In the genomic region with DNA sequence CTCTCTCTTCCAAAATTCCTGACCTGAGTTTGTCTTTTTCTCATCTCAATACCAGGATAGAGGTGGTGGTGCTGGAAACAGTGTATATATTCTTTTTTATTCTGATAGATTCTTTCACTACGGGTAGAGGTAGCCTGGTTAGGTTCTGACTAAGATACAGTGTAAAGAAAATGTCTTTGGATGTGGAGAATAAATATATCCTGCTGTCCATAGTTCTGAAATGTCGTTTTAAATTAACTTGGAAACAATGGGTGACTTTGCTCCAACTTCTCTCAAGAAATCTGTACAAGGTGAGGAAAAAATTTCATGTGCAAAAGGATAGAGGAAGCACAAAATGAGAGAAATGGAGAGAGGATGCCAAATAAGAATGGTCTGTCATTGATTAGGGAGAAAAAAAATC, we compare ENCODE assay signal across 18 cellular contexts.
A peak's percentile ranks its signal among the peaks of the same experiment; 100 is the strongest.
DNase-seq lines count a peak whose midpoint lies in the region; ATAC-seq and TF ChIP-seq lines count a peak whose summit lies in the region.
"Had no signal": no experiment of that assay in that cellular context is flagged by ENCODE, and none has a peak within 500 bp of the region (broad histone marks: within the 10 kb centered on the region; RNA-seq: fewer than 3 reads in every experiment).

No MANE protein-coding gene starts in this region.

- ATAC-seq in right lobe of liver = no peak
- no peak for ATAC-seq in psoas muscle
- no peak for ATAC-seq in HG03108 (IDR thresholded peaks at IDR 0.05; ENCODE audit: unreplicated experiment)
- ATAC-seq in HG03521 (IDR thresholded peaks at IDR 0.05; ENCODE audit: unreplicated experiment) = no peak
- ATAC-seq: A549; CD8-positive, alpha-beta T cell had no signal

- H3K9me3 ChIP-seq in liver (ENCODE audit: control insufficient read depth in 4 of 4, low read length in 3 of 4) (no peaks in the 10 kb centered on the region), right lobe of liver (no peaks in the 10 kb centered on the region), psoas muscle (no peaks in the 10 kb centered on the region)
- H3K9me3 ChIP-seq: A549, Caco-2 had no signal

- TF ChIP-seq RAD21 in liver (IDR thresholded peaks at IDR 0.05) = no peak

- no peaks in the 10 kb centered on the region for H3K36me3 ChIP-seq in liver (ENCODE audit: control insufficient read depth in 4 of 4, insufficient read depth in 3 of 4, low read depth in 1 of 4, low read length in 3 of 4)
- H3K36me3 ChIP-seq in right lobe of liver = no peaks in the 10 kb centered on the region
- H3K36me3 ChIP-seq in psoas muscle (ENCODE audit: insufficient read depth in 1 of 2, low read depth in 1 of 2) = no peaks in the 10 kb centered on the region
- H3K36me3 ChIP-seq: BLaER1 treated with 17β-estradiol and CSF1 and Interleukin-3, amounts not matched to agents 10 nM and 100 nM had no signal

- no peak overlapping the region for H3K4me3 ChIP-seq in liver (ENCODE audit: low read depth in 1 of 3, low read length in 3 of 3)
- H3K4me3 ChIP-seq in right lobe of liver = no peak overlapping the region
- no peak overlapping the region for H3K4me3 ChIP-seq in psoas muscle
- H3K4me3 ChIP-seq: A549; BLaER1 treated with 17β-estradiol and CSF1 and Interleukin-3, amounts not matched to agents 10 nM and 100 nM had no signal

- no peak overlapping the region for H3K9ac ChIP-seq in liver (ENCODE audit: low read depth in 1 of 2, low read length in 2 of 2)
- H3K9ac ChIP-seq: BLaER1 treated with 17β-estradiol and CSF1 and Interleukin-3, amounts not matched to agents 10 nM and 100 nM had no signal

- H3K27ac ChIP-seq in liver (ENCODE audit: low read depth in 1 of 2, low read length in 2 of 2) (no peak overlapping the region), right lobe of liver (peak overlapping the region in 1 of 3 donors; percentile 22), psoas muscle (peak overlapping the region; percentile 77)
- H3K27ac ChIP-seq: 22Rv1; A549; BLaER1 treated with 17β-estradiol and CSF1 and Interleukin-3, amounts not matched to agents 10 nM and 100 nM; C4-2B had no signal

- no peak for TF ChIP-seq POLR2A in right lobe of liver (IDR thresholded peaks at IDR 0.05)

- intact Hi-C loops in right lobe of liver (cut with DNase I) = no loop called here
- intact Hi-C loops in psoas muscle (cut with DNase I) = no loop called here

- DNase-seq in right lobe of liver (no peak), left kidney (ENCODE audit: low read depth, low spot score) (peak; percentile 5), psoas muscle (no peak), cerebellar nuclear complex (lab: John Stamatoyannopoulos, UW) (no peak)
- DNase-seq: AML-193; Caco-2; Calu3; CD4-positive, alpha-beta T cell; CD8-positive, alpha-beta T cell; DMS79 treated with DMSO at 0.1 percent for 48 hours; GF-D8 had no signal

- TF ChIP-seq CTCF in liver (IDR thresholded peaks at IDR 0.05; ENCODE audit: low read depth, low read length, missing input control) = no peak
- no peak for TF ChIP-seq CTCF in right lobe of liver (IDR thresholded peaks at IDR 0.05)
- no peak for TF ChIP-seq CTCF in psoas muscle (IDR thresholded peaks at IDR 0.05)

- 74% methylated on average over 2 of the region's 2 CpGs for WGBS in liver
- 75% methylated on average over 2 of the region's 2 CpGs for WGBS in right lobe of liver (ENCODE audit: insufficient coverage, low coverage, low lambda C conversion rate, missing lambda C conversion rate)
- 64 to 74% (median 66%) methylated on average over 2 of the region's 2 CpGs for WGBS in psoas muscle, 3 donors

- H3K27me3 ChIP-seq in liver (ENCODE audit: control insufficient read depth in 4 of 4, insufficient read depth in 4 of 4, low read length in 3 of 4) = no peaks in the 10 kb centered on the region
- no peaks in the 10 kb centered on the region for H3K27me3 ChIP-seq in right lobe of liver
- H3K27me3 ChIP-seq in psoas muscle (ENCODE audit: insufficient read depth in 3 of 3, low read length in 2 of 3) = no peaks in the 10 kb centered on the region
- H3K27me3 ChIP-seq: BLaER1 treated with 17β-estradiol and CSF1 and Interleukin-3, amounts not matched to agents 10 nM and 100 nM had no signal

- peaks cover 0 to 10% (median 0%) of the 10 kb centered on the region in 4 donors for H3K4me1 ChIP-seq in liver (ENCODE audit: control insufficient read depth in 4 of 4, insufficient read depth in 4 of 4, low read length in 3 of 4)
- peaks cover 0 to 32% (median 5%) of the 10 kb centered on the region in 4 donors for H3K4me1 ChIP-seq in right lobe of liver
- H3K4me1 ChIP-seq in psoas muscle = peaks cover 37% of the 10 kb centered on the region
- H3K4me1 ChIP-seq: A549, Caco-2 had no signal

TF ChIP-seq in liver, 16 proteins besides CTCF, POLR2A, EP300 and RAD21:
- no peak for TF ChIP-seq ATF3 (IDR thresholded peaks at IDR 0.05)
- TF ChIP-seq RXRA (IDR thresholded peaks at IDR 0.05) = no peak
- peak; percentile 94 for TF ChIP-seq REST (IDR thresholded peaks at IDR 0.05)
